ENCODE assay signal across 20 cellular contexts in genomic region chr18:53625997-53626599, GRCh38.
"Had no signal": no experiment of that assay in that cellular context is flagged by ENCODE, and none has a peak within 500 bp of the region (broad histone marks: within the 10 kb centered on the region; RNA-seq: fewer than 3 reads in every experiment).

No MANE protein-coding gene starts in this region.

- H3K4me3 ChIP-seq: dorsolateral prefrontal cortex, esophagus muscularis mucosa, gastroesophageal sphincter, left lung, lower lobe of right lung, neural progenitor cell, psoas muscle, skin epidermis, thyroid gland had no signal

- FAIRE-seq: endometrium had no signal

- ATAC-seq: gastroesophageal sphincter; left lung; lower lobe of right lung; natural killer cell treated with Interleukin-12 subunit alpha and Interleukin-12 subunit beta and Interleukin-15 and Interleukin-18, amount 100 ng/mL, for 72 hours; psoas muscle; sciatic nerve had no signal

- H3K9me3 ChIP-seq: esophagus muscularis mucosa, gastroesophageal sphincter, left lung, lower lobe of right lung, psoas muscle, thyroid gland had no signal

- H3K4me1 ChIP-seq: esophagus muscularis mucosa, gastroesophageal sphincter, left lung, lower lobe of right lung, neural progenitor cell, parathyroid adenoma, psoas muscle, thyroid gland had no signal

- H3K27me3 ChIP-seq: dorsolateral prefrontal cortex, esophagus muscularis mucosa, gastroesophageal sphincter, left lung, neural progenitor cell, thyroid gland had no signal

- H3K27ac ChIP-seq: dorsolateral prefrontal cortex, epithelial cell of prostate, esophagus muscularis mucosa, gastroesophageal sphincter, left lung, lower lobe of right lung, neural progenitor cell, parathyroid adenoma, psoas muscle, skin epidermis, thyroid gland had no signal

- DNase-seq: cortex of kidney; dorsolateral prefrontal cortex; effector CD8-positive, alpha-beta T cell; glutamatergic neuron; islet precursor cell; lower lobe of right lung; psoas muscle; stimulated activated CD4-positive, alpha-beta T cell treated with anti-CD3 and anti-CD28 coated beads, Interleukin-12 subunit alpha, Interleukin-12 subunit beta, amount 100 ng/mL, for 4 hours; stimulated activated naive CD4-positive, alpha-beta T cell treated with Interleukin-2 at 50 U/mL for 16 hours; thyroid gland had no signal

- H3K36me3 ChIP-seq: esophagus muscularis mucosa, gastroesophageal sphincter, left lung, lower lobe of right lung, neural progenitor cell, thyroid gland had no signal

- H3K9ac ChIP-seq: neural progenitor cell, parathyroid adenoma had no signal
